14 cellular contexts compared by ENCODE assay signal in the genomic region with DNA sequence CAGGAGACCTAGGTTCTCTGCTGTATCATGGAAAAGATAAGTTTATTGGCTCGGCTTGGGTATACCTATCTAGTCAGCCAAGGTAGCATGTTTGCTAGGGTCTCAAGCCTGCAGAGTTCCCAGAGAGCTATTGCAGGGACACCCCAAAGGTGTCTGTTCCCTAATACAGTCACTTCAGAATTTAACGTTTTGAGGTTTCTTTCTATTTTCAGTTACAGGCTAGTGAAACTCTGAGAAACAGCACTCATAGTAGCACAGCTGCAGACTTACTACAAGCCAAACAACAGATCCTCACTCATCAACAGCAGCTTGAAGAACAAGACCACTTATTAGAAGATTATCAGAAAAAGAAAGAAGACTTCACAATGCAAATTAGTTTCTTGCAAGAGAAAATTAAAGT. TPM values are rescaled to one million over a fixed set of nuclear protein-coding genes. Genes with fewer than 3 reads are reported as not detected.
DNase-seq lines count a peak whose midpoint lies in the region; ATAC-seq and TF ChIP-seq lines count a peak whose summit lies in the region.
"Had no signal": no experiment of that assay in that cellular context is flagged by ENCODE, and none has a peak within 500 bp of the region (broad histone marks: within the 10 kb centered on the region; RNA-seq: fewer than 3 reads in every experiment).

No MANE protein-coding gene starts in this region.

- intact Hi-C loops in lower leg skin (cut with DNase I; ENCODE audit: low total_unique reads): no loop called here

- no peak for TF ChIP-seq CTCF in GM12864 (IDR thresholded peaks at IDR 0.05; ENCODE audit: low read depth, low read length, missing control alignments)
- no peak for TF ChIP-seq CTCF in WERI-Rb-1 (IDR thresholded peaks at IDR 0.05; ENCODE audit: low read depth, low read length)
- TF ChIP-seq CTCF in lower leg skin (IDR thresholded peaks at IDR 0.05): no peak

- H3K27ac ChIP-seq in WERI-Rb-1: no peak overlapping the region
- H3K27ac ChIP-seq: cardiac muscle cell, esophagus muscularis mucosa had no signal

- H3K36me3 ChIP-seq in WERI-Rb-1: peaks cover 66% of the 10 kb centered on the region

- DNase-seq in GM12864 (ENCODE audit: low read depth) (peak; percentile 60), islet precursor cell (no peak), WERI-Rb-1 (no peak), lower leg skin (ENCODE audit: low spot score in 2 of 2) (no peak)
- DNase-seq in central memory CD4-positive, alpha-beta T cell: no peak
- DNase-seq: GDM1; stimulated activated naive CD8-positive, alpha-beta T cell treated with anti-CD3 and anti-CD28 coated beads, Interleukin-15, Interleukin-2, amounts not matched to agents 100 U/mL and 50 U/mL, for 24 hours had no signal

- H3K4me3 ChIP-seq in GM12864 (ENCODE audit: low read depth, low read length) (no peak overlapping the region), WERI-Rb-1 (ENCODE audit: low read depth, low read length) (no peak overlapping the region), lower leg skin (ENCODE audit: low read depth, poor library complexity, severe bottlenecking) (no peak overlapping the region)
- H3K4me3 ChIP-seq: cardiac muscle cell, esophagus muscularis mucosa had no signal

- no peaks in the 10 kb centered on the region for H3K9me3 ChIP-seq in WERI-Rb-1 (ENCODE audit: severe bottlenecking)
- H3K9me3 ChIP-seq: esophagus muscularis mucosa had no signal

- no peaks in the 10 kb centered on the region for H3K27me3 ChIP-seq in WERI-Rb-1 (ENCODE audit: insufficient read depth, low read depth, severe bottlenecking)
- H3K27me3 ChIP-seq: cardiac muscle cell, esophagus muscularis mucosa had no signal

- 86 to 87% methylated on average over 2 of the region's 2 CpGs for WGBS in lower leg skin, 2 donors

- TF ChIP-seq POLR2A in lower leg skin (IDR thresholded peaks at IDR 0.05): no peak

- ATAC-seq in GM19328 (IDR thresholded peaks at IDR 0.05; ENCODE audit: unreplicated experiment) (peak; percentile 91), HG02678 (IDR thresholded peaks at IDR 0.05; ENCODE audit: unreplicated experiment) (peak; percentile 91), HG03442 (IDR thresholded peaks at IDR 0.05; ENCODE audit: unreplicated experiment) (peak; percentile 92)
- ATAC-seq: activated T-helper 17 cell treated with anti-CD3 and anti-CD28 coated beads, Interleukin-2, amount 50 U/mL, for 72 hours; stimulated activated naive CD8-positive, alpha-beta T cell treated with anti-CD3 and anti-CD28 coated beads, Interleukin-15, Interleukin-2, amounts not matched to agents 100 U/mL and 50 U/mL, for 24 hours; WTC11 had no signal

RNA-seq across cellular contexts. Expression of a gene that starts 54.7 kb away (rescaled TPM):
- total RNA-seq in lower leg skin: 10 to 100 TPM; 52.9 to 74.8 (median 64.4) TPM
